In genomic region chr3:133717424-133717823, GRCh38 we compare ENCODE assay signal across 12 cellular contexts.
"Had no signal": no experiment of that assay in that cellular context is flagged by ENCODE, and none has a peak within 500 bp of the region (broad histone marks: within the 10 kb centered on the region; RNA-seq: fewer than 3 reads in every experiment).

No MANE protein-coding gene starts in this region.

- H3K27me3 ChIP-seq: sigmoid colon, tibial nerve, uterus had no signal

- DNase-seq: activated CD4-positive, alpha-beta T cell treated with anti-CD3 and anti-CD28 coated beads, Interleukin-2, amount 50 U/mL, for 4 hours; activated naive CD4-positive, alpha-beta T cell treated with anti-CD3 and anti-CD28 coated beads for 36 hours; activated naive CD8-positive, alpha-beta T cell treated with anti-CD3 and anti-CD28 coated beads, Interleukin-2, amount 50 U/mL, for 24 hours; kidney; sigmoid colon; stimulated activated CD4-positive, alpha-beta T cell treated with anti-CD3 and anti-CD28 coated beads, Interleukin-12 subunit alpha, Interleukin-12 subunit beta, amount 100 ng/mL, for 4 hours; stimulated activated CD4-positive, alpha-beta T cell treated with anti-CD3 and anti-CD28 coated beads, Interleukin-2, amount 100 ng/mL, for 24 hours; T-cell; T-helper 9 cell; uterus had no signal

- H3K27ac ChIP-seq: hepatocyte, sigmoid colon, tibial nerve, uterus had no signal
